ENCODE assay signal across 1 cellular context in genomic region chr3:13222891-13223573, GRCh38.
A peak's percentile ranks its signal among the peaks of the same experiment; 100 is the strongest.
TF ChIP-seq lines count a peak whose summit lies in the region.

No MANE protein-coding gene starts in this region.

TF ChIP-seq in K562, 482 proteins besides CTCF, POLR2A, EP300 and RAD21 (continued from another document):
- TF ChIP-seq RCOR1 (IDR thresholded peaks at IDR 0.05; ENCODE audit: borderline replicate concordance in 1 of 2, low read depth in 2 of 2, low read length in 2 of 2) (0 out of 4 replicates have a peak, but pooled peaks of 1 of the 2 experiments have one; percentile 34), CTBP1 (IDR thresholded peaks at IDR 0.05; ENCODE audit: borderline replicate concordance) (peak; percentile 12; the same call in 1 of the 2 replicates)
